Comparison of ENCODE assay signal across 8 cellular contexts in genomic region chr12:48787791-48788521, GRCh38. TPM values are rescaled to one million over a fixed set of nuclear protein-coding genes. Genes with fewer than 3 reads are reported as not detected.
DNase-seq lines count a peak whose midpoint lies in the region; ATAC-seq and TF ChIP-seq lines count a peak whose summit lies in the region.

No MANE protein-coding gene starts in this region.

- WGBS in liver, result 25% methylated on average over 11 of the region's 11 CpGs
- WGBS in thyroid gland, 2 donors, result 9 to 12% methylated on average over 8 to 11 of the region's 11 CpGs

- peak; percentile 21 for DNase-seq in NCI-H82 (lab: John Stamatoyannopoulos, UW)
- DNase-seq in NCI-H82 treated with DMSO at 0.1 percent for 48 hours (lab: John Stamatoyannopoulos, UW; ENCODE audit: unreplicated experiment), result no peak
- peak; percentile 53 for DNase-seq in chondrocyte (ENCODE audit: low spot score)
- DNase-seq in thyroid gland, result no peak
- DNase-seq in DMS53 (lab: John Stamatoyannopoulos, UW), result no peak

- H3K9me3 Mint-ChIP-seq in chondrocyte (ENCODE audit: low read depth), result no peaks in the 10 kb centered on the region

- peak overlapping the region; percentile 92 for H3K27ac Mint-ChIP-seq in chondrocyte (ENCODE audit: unreplicated experiment)

- H3K4me1 ChIP-seq in liver (ENCODE audit: control insufficient read depth in 4 of 4, insufficient read depth in 4 of 4, low read length in 3 of 4) (peaks cover 1 to 22% (median 15%) of the 10 kb centered on the region in 4 donors), thyroid gland (peaks cover 21 to 23% of the 10 kb centered on the region in 2 donors)

- peak overlapping the region; percentile 93 for H3K4me3 Mint-ChIP-seq in chondrocyte (ENCODE audit: unreplicated experiment)

- no peaks in the 10 kb centered on the region for H3K27me3 Mint-ChIP-seq in chondrocyte (ENCODE audit: low read depth)

- peaks cover 41% of the 10 kb centered on the region for H3K4me1 Mint-ChIP-seq in chondrocyte (ENCODE audit: low read depth)

- TF ChIP-seq CTCF in chondrocyte (IDR thresholded peaks at IDR 0.05) (no peak), liver (IDR thresholded peaks at IDR 0.05; ENCODE audit: low read depth, low read length, missing input control) (no peak), thyroid gland (IDR thresholded peaks at IDR 0.05) (no peak)

- intact Hi-C loops in thyroid gland (cut with DNase I), result no loop called here

- no peak for TF ChIP-seq POLR2A in thyroid gland (IDR thresholded peaks at IDR 0.05)

- H3K27ac ChIP-seq in liver (ENCODE audit: low read depth in 1 of 2, low read length in 2 of 2) (peak overlapping the region in 1 of 2 donors; percentile 20), thyroid gland (peak overlapping the region; percentile 4 to 78 (median 48))

- ATAC-seq in HG03469 (IDR thresholded peaks at IDR 0.05; ENCODE audit: unreplicated experiment) (no peak), HG02884 (IDR thresholded peaks at IDR 0.05; ENCODE audit: unreplicated experiment) (no peak)

- no peak for TF ChIP-seq RAD21 in liver (IDR thresholded peaks at IDR 0.05)

- no peaks in the 10 kb centered on the region for H3K27me3 ChIP-seq in liver (ENCODE audit: control insufficient read depth in 4 of 4, insufficient read depth in 4 of 4, low read length in 3 of 4)
- no peaks in the 10 kb centered on the region for H3K27me3 ChIP-seq in thyroid gland

- H3K36me3 Mint-ChIP-seq in chondrocyte (ENCODE audit: low read depth), result no peaks in the 10 kb centered on the region

- H3K9me3 ChIP-seq in liver (ENCODE audit: control insufficient read depth in 4 of 4, low read length in 3 of 4) (no peaks in the 10 kb centered on the region), thyroid gland (no peaks in the 10 kb centered on the region)

- peak overlapping the region; percentile 63 to 97 (median 66) for H3K4me3 ChIP-seq in liver (ENCODE audit: low read depth in 1 of 3, low read length in 3 of 3)
- H3K4me3 ChIP-seq in thyroid gland (replicated peaks in 1 of 3), result peak overlapping the region; percentile 24 to 93 (median 59)

- H3K36me3 ChIP-seq in liver (ENCODE audit: control insufficient read depth in 4 of 4, insufficient read depth in 3 of 4, low read depth in 1 of 4, low read length in 3 of 4) (peaks cover 0 to 2% (median 0%) of the 10 kb centered on the region in 4 donors), thyroid gland (no peaks in the 10 kb centered on the region)

- H3K9ac ChIP-seq in liver (ENCODE audit: low read depth in 1 of 2, low read length in 2 of 2), result peak overlapping the region; percentile 1 to 66

TF ChIP-seq in liver, 16 proteins besides CTCF, POLR2A, EP300 and RAD21:
- no peak for TF ChIP-seq NR2F2 (IDR thresholded peaks at IDR 0.05)
- no peak for TF ChIP-seq MAX (IDR thresholded peaks at IDR 0.05)
- no peak for TF ChIP-seq FOXA1 (IDR thresholded peaks at IDR 0.05)
- TF ChIP-seq JUND (IDR thresholded peaks at IDR 0.05), result no peak
- no peak for TF ChIP-seq YY1 (IDR thresholded peaks at IDR 0.05)

RNA-seq across cellular contexts. Expression of gene ADCY6, which starts 0.9 kb away (rescaled TPM):
- total RNA-seq in chondrocyte (54.9 to 57.6 TPM (median 57.2 TPM) in 3 replicates), liver (10 to 100 TPM; 12.7 to 30.5 TPM), thyroid gland (10 to 100 TPM; 23.6 to 45.5 (median 30.3) TPM)
- polyA plus RNA-seq in liver, result 1 to 10 TPM; 4.3 to 8.2 TPM

RNA-seq across cellular contexts. Expression of gene CACNB3, which starts 30.3 kb away (rescaled TPM):
- total RNA-seq in chondrocyte (57.5 to 72.6 TPM (median 69.5 TPM) in 3 replicates), liver (1 to 10 TPM; 1.4 to 1.9 TPM), thyroid gland (10 to 100 TPM in 3 of 4 donors, 1 to 10 TPM in 1; 7.1 to 16.4 (median 13.1) TPM)
- polyA plus RNA-seq in liver, result under 1 TPM; 0.92 to 0.93 TPM

Comparison
In these comparisons a context has a peak if more than half of its experiments do, and no peak if none do; other contexts are left out.
1. DNase-seq: peak in NCI-H82 (single experiment) and chondrocyte (single experiment); none in NCI-H82 treated with DMSO at 0.1 percent for 48 hours (single experiment), thyroid gland (0 of 2) and DMS53 (single experiment).